Comparison of ENCODE assay signal across 8 cellular contexts in genomic region chrX:154547245-154548027, GRCh38. TPM values are rescaled to one million over a fixed set of nuclear protein-coding genes. Genes with fewer than 3 reads are reported as not detected.
DNase-seq lines count a peak whose midpoint lies in the region; ATAC-seq and TF ChIP-seq lines count a peak whose summit lies in the region.

TSS of gene IKBKG (plus strand) at chrX:154547620. CDS start at chrX:154552003, 4,383 bp downstream.

- H3K4me1 ChIP-seq in osteoblast (ENCODE audit: insufficient read depth, low read length) (peaks cover 23% of the 10 kb centered on the region), thoracic aorta (ENCODE audit: control insufficient read depth in 1 of 2, low read depth in 2 of 2) (peaks cover 5 to 48% of the 10 kb centered on the region in 2 donors)

- DNase-seq in NCI-H1092 (lab: John Stamatoyannopoulos, UW) (peak; percentile 89), glomerular endothelial cell (ENCODE audit: extremely low read depth, low read depth, low spot score) (no peak), osteoblast (ENCODE audit: insufficient read length, low spot score, missing footprints) (peak; percentile 98), thoracic aorta (ENCODE audit: low spot score) (peak; percentile 57)

- H3K4me3 ChIP-seq in GM08714 (ENCODE audit: low read length), result peak within 1 kb of the TSS; percentile 99
- peak within 1 kb of the TSS; percentile 81 for H3K4me3 ChIP-seq in osteoblast (ENCODE audit: insufficient read depth, low read length)
- peak within 1 kb of the TSS; percentile 80 for H3K4me3 ChIP-seq in thoracic aorta

- TF ChIP-seq CTCF in osteoblast (IDR thresholded peaks at IDR 0.05; ENCODE audit: extremely low read depth, low read depth, low read length) (no peak), thoracic aorta (IDR thresholded peaks at IDR 0.05) (no peak)

- H3K27ac Mint-ChIP-seq in activated naive CD4-positive, alpha-beta T cell treated with anti-CD3 and anti-CD28 coated beads, Interleukin-2, amount 50 U/mL, for 24 hours, result peak within 1 kb of the TSS; percentile 98

- H2AFZ ChIP-seq in osteoblast (ENCODE audit: low read length), result peak within 1 kb of the TSS; percentile 85

- peaks cover 6% of the 10 kb centered on the region for H3K36me3 Mint-ChIP-seq in activated naive CD4-positive, alpha-beta T cell treated with anti-CD3 and anti-CD28 coated beads, Interleukin-2, amount 50 U/mL, for 24 hours

- ATAC-seq in HG02588 (IDR thresholded peaks at IDR 0.05; ENCODE audit: unreplicated experiment), result peak; percentile 78
- peak; percentile 90 for ATAC-seq in SK-N-SH treated with all-trans-retinoic acid at 6 μM for 48 hours
- ATAC-seq in thoracic aorta (ENCODE audit: insufficient number of reproducible peaks, low FRiP score, low read depth), result peak; percentile 81

- H3K9me3 Mint-ChIP-seq in activated naive CD4-positive, alpha-beta T cell treated with anti-CD3 and anti-CD28 coated beads, Interleukin-2, amount 50 U/mL, for 24 hours, result no peaks in the 10 kb centered on the region

- H3K36me3 ChIP-seq in osteoblast (ENCODE audit: insufficient read depth, low read length), result peaks cover 4% of the 10 kb centered on the region
- no peaks in the 10 kb centered on the region for H3K36me3 ChIP-seq in thoracic aorta

- peaks cover 44% of the 10 kb centered on the region for H3K4me1 Mint-ChIP-seq in activated naive CD4-positive, alpha-beta T cell treated with anti-CD3 and anti-CD28 coated beads, Interleukin-2, amount 50 U/mL, for 24 hours

- no peaks in the 10 kb centered on the region for H3K27me3 ChIP-seq in osteoblast (ENCODE audit: insufficient read depth, low read length)
- H3K27me3 ChIP-seq in thoracic aorta (replicated peaks; ENCODE audit: insufficient read depth), result no peaks in the 10 kb centered on the region

- peaks cover 62% of the 10 kb centered on the region for H3K79me2 ChIP-seq in osteoblast (ENCODE audit: insufficient read depth, low read length)

- H3K9me3 ChIP-seq in osteoblast (ENCODE audit: low read depth, low read length) (no peaks in the 10 kb centered on the region), thoracic aorta (no peaks in the 10 kb centered on the region)

- peaks cover 18% of the 10 kb centered on the region for H4K20me1 ChIP-seq in osteoblast (ENCODE audit: insufficient read depth, low read length)

- H3K27ac ChIP-seq in osteoblast (ENCODE audit: low read depth, low read length) (peak within 1 kb of the TSS; percentile 90), thoracic aorta (peak within 1 kb of the TSS; percentile 78 to 83)

- peak within 1 kb of the TSS; percentile 100 for H3K4me3 Mint-ChIP-seq in activated naive CD4-positive, alpha-beta T cell treated with anti-CD3 and anti-CD28 coated beads, Interleukin-2, amount 50 U/mL, for 24 hours

- H3K4me2 ChIP-seq in osteoblast (ENCODE audit: insufficient read depth, low read length), result peak within 1 kb of the TSS; percentile 84

- no peaks in the 10 kb centered on the region for H3K27me3 Mint-ChIP-seq in activated naive CD4-positive, alpha-beta T cell treated with anti-CD3 and anti-CD28 coated beads, Interleukin-2, amount 50 U/mL, for 24 hours

TF ChIP-seq in SK-N-SH treated with all-trans-retinoic acid at 6 μM for 48 hours, 23 proteins besides CTCF, POLR2A, EP300 and RAD21:
- no peak for TF ChIP-seq ESRRG (CRISPR knock-in tag; IDR thresholded peaks at IDR 0.05)

RNA-seq across cellular contexts. Expression of gene IKBKG, which starts in this region (rescaled TPM):
- total RNA-seq in glomerular endothelial cell, result 13.5 and 18.8 TPM in 2 replicates
- total RNA-seq in osteoblast, result 16.8 and 18.5 TPM in 2 replicates
- 10 to 100 TPM; 25.7 to 52.8 TPM for total RNA-seq in thoracic aorta
